Comparison of ENCODE assay signal across 1 cellular context in genomic region chr10:43420369-43421200, GRCh38.
TF ChIP-seq lines count a peak whose summit lies in the region.

No MANE protein-coding gene starts in this region.

TF ChIP-seq in K562, 482 proteins besides CTCF, POLR2A, EP300 and RAD21 (continued from another document and continues in another):
- TF ChIP-seq CUX1 (CRISPR knock-in tag; IDR thresholded peaks at IDR 0.05) (peak; percentile 91; the same call in 1 of the 2 replicates), CREB3 (tag; conservative IDR thresholded peaks at IDR 0.05; ENCODE audit: low read depth) (peak; percentile 82), ATF1 (CRISPR knock-in tag; IDR thresholded peaks at IDR 0.05) (no peak), ATF1 (tag; IDR thresholded peaks at IDR 0.05) (peak; percentile 57; the same call in 1 of the 2 replicates), XRCC3 (IDR thresholded peaks at IDR 0.05) (no peak), PHF20 (IDR thresholded peaks at IDR 0.05; ENCODE audit: partially characterized antibody) (no peak), CREB5 (CRISPR knock-in tag; IDR thresholded peaks at IDR 0.05) (no peak), KAT8 (IDR thresholded peaks at IDR 0.05; ENCODE audit: low read depth) (no peak), U2AF1 (optimal IDR thresholded peaks at IDR 0.05; ENCODE audit: low read depth, low read length) (no peak), SMAD3 (CRISPR knock-in tag; conservative IDR thresholded peaks at IDR 0.05) (no peak), NR2C2 (CRISPR knock-in tag; IDR thresholded peaks at IDR 0.05) (0 out of 2 replicates have a peak, but pooled peaks have one; percentile 40), NR2C2 (tag; IDR thresholded peaks at IDR 0.05) (peak; percentile 77), LEF1 (IDR thresholded peaks at IDR 0.05) (0 out of 2 replicates have a peak, but pooled peaks have one; percentile 62), NCOA4 (IDR thresholded peaks at IDR 0.05; ENCODE audit: partially characterized antibody) (no peak), PRMT5 (CRISPR knock-in tag; IDR thresholded peaks at IDR 0.05) (no peak), YY1 (IDR thresholded peaks at IDR 0.05; ENCODE audit: borderline replicate concordance in 1 of 3, control insufficient read depth in 1 of 3, extremely low read depth in 1 of 3, insufficient read depth in 3 of 3, insufficient read length in 1 of 3, insufficient replicate concordance in 2 of 3, low read depth in 1 of 3, low read length in 2 of 3) (peak; percentile 6 to 36 (median 8)), NFXL1 (CRISPR knock-in tag; IDR thresholded peaks at IDR 0.05) (no peak), FOXM1 (IDR thresholded peaks at IDR 0.05; ENCODE audit: low read depth) (no peak), FOXM1 (CRISPR knock-in tag; IDR thresholded peaks at IDR 0.05; ENCODE audit: low read depth) (peak; percentile 75; the same call in 1 of the 2 replicates), SOX6 (IDR thresholded peaks at IDR 0.05) (peak; percentile 67), CBFA2T3 (IDR thresholded peaks at IDR 0.05) (peak; percentile 37), CTBP1 (IDR thresholded peaks at IDR 0.05; ENCODE audit: borderline replicate concordance) (peak; percentile 57), ZNF311 (CRISPR knock-in tag; IDR thresholded peaks at IDR 0.05) (peak; percentile 36; the same call in 1 of the 2 replicates), ZNF75A (CRISPR knock-in tag; IDR thresholded peaks at IDR 0.05) (no peak), ZNF217 (CRISPR knock-in tag; IDR thresholded peaks at IDR 0.05) (no peak), ZNF586 (CRISPR knock-in tag; conservative IDR thresholded peaks at IDR 0.05) (no peak), CHCHD3 (CRISPR knock-in tag; IDR thresholded peaks at IDR 0.05) (no peak), CBX3 (IDR thresholded peaks at IDR 0.05; ENCODE audit: borderline replicate concordance in 1 of 2, low read length in 2 of 2) (peak in 1 of 2 experiments; percentile 55; a peak in 1 of 3 replicates), BMI1 (IDR thresholded peaks at IDR 0.05; ENCODE audit: low read length) (no peak), ZFPM2 (CRISPR knock-in tag; IDR thresholded peaks at IDR 0.05) (no peak)
- TF ChIP-seq, protein P1, sequence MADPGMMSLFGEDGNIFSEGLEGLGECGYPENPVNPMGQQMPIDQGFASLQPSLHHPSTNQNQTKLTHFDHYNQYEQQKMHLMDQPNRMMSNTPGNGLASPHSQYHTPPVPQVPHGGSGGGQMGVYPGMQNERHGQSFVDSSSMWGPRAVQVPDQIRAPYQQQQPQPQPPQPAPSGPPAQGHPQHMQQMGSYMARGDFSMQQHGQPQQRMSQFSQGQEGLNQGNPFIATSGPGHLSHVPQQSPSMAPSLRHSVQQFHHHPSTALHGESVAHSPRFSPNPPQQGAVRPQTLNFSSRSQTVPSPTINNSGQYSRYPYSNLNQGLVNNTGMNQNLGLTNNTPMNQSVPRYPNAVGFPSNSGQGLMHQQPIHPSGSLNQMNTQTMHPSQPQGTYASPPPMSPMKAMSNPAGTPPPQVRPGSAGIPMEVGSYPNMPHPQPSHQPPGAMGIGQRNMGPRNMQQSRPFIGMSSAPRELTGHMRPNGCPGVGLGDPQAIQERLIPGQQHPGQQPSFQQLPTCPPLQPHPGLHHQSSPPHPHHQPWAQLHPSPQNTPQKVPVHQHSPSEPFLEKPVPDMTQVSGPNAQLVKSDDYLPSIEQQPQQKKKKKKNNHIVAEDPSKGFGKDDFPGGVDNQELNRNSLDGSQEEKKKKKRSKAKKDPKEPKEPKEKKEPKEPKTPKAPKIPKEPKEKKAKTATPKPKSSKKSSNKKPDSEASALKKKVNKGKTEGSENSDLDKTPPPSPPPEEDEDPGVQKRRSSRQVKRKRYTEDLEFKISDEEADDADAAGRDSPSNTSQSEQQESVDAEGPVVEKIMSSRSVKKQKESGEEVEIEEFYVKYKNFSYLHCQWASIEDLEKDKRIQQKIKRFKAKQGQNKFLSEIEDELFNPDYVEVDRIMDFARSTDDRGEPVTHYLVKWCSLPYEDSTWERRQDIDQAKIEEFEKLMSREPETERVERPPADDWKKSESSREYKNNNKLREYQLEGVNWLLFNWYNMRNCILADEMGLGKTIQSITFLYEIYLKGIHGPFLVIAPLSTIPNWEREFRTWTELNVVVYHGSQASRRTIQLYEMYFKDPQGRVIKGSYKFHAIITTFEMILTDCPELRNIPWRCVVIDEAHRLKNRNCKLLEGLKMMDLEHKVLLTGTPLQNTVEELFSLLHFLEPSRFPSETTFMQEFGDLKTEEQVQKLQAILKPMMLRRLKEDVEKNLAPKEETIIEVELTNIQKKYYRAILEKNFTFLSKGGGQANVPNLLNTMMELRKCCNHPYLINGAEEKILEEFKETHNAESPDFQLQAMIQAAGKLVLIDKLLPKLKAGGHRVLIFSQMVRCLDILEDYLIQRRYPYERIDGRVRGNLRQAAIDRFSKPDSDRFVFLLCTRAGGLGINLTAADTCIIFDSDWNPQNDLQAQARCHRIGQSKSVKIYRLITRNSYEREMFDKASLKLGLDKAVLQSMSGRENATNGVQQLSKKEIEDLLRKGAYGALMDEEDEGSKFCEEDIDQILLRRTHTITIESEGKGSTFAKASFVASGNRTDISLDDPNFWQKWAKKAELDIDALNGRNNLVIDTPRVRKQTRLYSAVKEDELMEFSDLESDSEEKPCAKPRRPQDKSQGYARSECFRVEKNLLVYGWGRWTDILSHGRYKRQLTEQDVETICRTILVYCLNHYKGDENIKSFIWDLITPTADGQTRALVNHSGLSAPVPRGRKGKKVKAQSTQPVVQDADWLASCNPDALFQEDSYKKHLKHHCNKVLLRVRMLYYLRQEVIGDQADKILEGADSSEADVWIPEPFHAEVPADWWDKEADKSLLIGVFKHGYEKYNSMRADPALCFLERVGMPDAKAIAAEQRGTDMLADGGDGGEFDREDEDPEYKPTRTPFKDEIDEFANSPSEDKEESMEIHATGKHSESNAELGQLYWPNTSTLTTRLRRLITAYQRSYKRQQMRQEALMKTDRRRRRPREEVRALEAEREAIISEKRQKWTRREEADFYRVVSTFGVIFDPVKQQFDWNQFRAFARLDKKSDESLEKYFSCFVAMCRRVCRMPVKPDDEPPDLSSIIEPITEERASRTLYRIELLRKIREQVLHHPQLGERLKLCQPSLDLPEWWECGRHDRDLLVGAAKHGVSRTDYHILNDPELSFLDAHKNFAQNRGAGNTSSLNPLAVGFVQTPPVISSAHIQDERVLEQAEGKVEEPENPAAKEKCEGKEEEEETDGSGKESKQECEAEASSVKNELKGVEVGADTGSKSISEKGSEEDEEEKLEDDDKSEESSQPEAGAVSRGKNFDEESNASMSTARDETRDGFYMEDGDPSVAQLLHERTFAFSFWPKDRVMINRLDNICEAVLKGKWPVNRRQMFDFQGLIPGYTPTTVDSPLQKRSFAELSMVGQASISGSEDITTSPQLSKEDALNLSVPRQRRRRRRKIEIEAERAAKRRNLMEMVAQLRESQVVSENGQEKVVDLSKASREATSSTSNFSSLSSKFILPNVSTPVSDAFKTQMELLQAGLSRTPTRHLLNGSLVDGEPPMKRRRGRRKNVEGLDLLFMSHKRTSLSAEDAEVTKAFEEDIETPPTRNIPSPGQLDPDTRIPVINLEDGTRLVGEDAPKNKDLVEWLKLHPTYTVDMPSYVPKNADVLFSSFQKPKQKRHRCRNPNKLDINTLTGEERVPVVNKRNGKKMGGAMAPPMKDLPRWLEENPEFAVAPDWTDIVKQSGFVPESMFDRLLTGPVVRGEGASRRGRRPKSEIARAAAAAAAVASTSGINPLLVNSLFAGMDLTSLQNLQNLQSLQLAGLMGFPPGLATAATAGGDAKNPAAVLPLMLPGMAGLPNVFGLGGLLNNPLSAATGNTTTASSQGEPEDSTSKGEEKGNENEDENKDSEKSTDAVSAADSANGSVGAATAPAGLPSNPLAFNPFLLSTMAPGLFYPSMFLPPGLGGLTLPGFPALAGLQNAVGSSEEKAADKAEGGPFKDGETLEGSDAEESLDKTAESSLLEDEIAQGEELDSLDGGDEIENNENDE (IDR thresholded peaks at IDR 0.05; ENCODE audit: low read depth, low read length) = no peak
- TF ChIP-seq, protein P2, sequence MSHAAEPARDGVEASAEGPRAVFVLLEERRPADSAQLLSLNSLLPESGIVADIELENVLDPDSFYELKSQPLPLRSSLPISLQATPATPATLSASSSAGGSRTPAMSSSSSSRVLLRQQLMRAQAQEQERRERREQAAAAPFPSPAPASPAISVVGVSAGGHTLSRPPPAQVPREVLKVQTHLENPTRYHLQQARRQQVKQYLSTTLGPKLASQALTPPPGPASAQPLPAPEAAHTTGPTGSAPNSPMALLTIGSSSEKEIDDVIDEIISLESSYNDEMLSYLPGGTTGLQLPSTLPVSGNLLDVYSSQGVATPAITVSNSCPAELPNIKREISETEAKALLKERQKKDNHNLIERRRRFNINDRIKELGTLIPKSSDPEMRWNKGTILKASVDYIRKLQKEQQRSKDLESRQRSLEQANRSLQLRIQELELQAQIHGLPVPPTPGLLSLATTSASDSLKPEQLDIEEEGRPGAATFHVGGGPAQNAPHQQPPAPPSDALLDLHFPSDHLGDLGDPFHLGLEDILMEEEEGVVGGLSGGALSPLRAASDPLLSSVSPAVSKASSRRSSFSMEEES (CRISPR knock-in tag; IDR thresholded peaks at IDR 0.05) = peak; percentile 57
- TF ChIP-seq, protein P3, sequence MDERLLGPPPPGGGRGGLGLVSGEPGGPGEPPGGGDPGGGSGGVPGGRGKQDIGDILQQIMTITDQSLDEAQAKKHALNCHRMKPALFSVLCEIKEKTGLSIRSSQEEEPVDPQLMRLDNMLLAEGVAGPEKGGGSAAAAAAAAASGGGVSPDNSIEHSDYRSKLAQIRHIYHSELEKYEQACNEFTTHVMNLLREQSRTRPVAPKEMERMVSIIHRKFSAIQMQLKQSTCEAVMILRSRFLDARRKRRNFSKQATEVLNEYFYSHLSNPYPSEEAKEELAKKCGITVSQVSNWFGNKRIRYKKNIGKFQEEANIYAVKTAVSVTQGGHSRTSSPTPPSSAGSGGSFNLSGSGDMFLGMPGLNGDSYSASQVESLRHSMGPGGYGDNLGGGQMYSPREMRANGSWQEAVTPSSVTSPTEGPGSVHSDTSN (CRISPR knock-in tag; IDR thresholded peaks at IDR 0.05; ENCODE audit: low read depth) = no peak
- TF ChIP-seq, protein P3 (tag; conservative IDR thresholded peaks at IDR 0.05; ENCODE audit: low read depth) = no peak
- TF ChIP-seq, protein P4, sequence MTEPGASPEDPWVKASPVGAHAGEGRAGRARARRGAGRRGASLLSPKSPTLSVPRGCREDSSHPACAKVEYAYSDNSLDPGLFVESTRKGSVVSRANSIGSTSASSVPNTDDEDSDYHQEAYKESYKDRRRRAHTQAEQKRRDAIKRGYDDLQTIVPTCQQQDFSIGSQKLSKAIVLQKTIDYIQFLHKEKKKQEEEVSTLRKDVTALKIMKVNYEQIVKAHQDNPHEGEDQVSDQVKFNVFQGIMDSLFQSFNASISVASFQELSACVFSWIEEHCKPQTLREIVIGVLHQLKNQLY (CRISPR knock-in tag; conservative IDR thresholded peaks at IDR 0.05) = no peak
- TF ChIP-seq, protein P5, sequence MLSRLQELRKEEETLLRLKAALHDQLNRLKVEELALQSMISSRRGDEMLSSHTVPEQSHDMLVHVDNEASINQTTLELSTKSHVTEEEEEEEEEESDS (CRISPR knock-in tag; IDR thresholded peaks at IDR 0.05) = no peak
